8 cellular contexts compared by ENCODE assay signal in the genomic region with DNA sequence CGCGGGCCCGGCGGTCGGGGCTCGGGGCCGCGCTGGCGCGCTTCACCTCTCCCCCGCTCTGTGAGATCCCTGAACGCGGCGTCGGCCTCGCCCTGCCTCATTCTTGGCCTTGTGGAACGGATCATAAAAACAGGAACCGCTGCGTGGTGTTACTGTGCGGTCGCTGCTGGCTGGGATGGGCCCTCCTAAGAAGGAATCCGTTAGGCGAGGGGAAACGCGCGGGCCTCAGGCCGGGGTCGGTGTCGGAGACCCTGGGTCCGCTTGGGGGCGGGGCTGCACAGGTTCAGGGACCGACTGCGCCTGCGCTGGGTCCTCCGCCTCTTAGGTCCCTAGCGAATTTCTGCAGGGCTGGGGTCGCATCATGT. TPM values are rescaled to one million over a fixed set of nuclear protein-coding genes. Genes with fewer than 3 reads are reported as not detected.
DNase-seq lines count a peak whose midpoint lies in the region; FAIRE-seq and TF ChIP-seq lines count a peak whose summit lies in the region.

No MANE protein-coding gene starts in this region.

- CTCF ChIA-PET in HEK293 (lab: Yijun Ruan, JAX): interaction anchor here (0.8 kb wide), 1 partner anchor 10 kb away, joined by 4 read pairs; no protein-coding TSS in a partner anchor

- no peak for FAIRE-seq in urothelium cell line (lab: Jason Lieb, UNC)

- H3K4me3 ChIP-seq in HEK293 (ENCODE audit: low read depth, low read length): peak overlapping the region; percentile 98
- H3K4me3 ChIP-seq in right atrium auricular region: peak overlapping the region; percentile 74 to 86

- H3K9me3 ChIP-seq in ES-I3 (ENCODE audit: control insufficient read depth, insufficient read depth, low read length) (no peaks in the 10 kb centered on the region), HEK293 (ENCODE audit: control insufficient read depth, insufficient read depth, low read depth, low read length) (no peaks in the 10 kb centered on the region), right atrium auricular region (no peaks in the 10 kb centered on the region)

- H3K27ac ChIP-seq in HEK293 (ENCODE audit: extremely low read depth, low read depth, low read length) (peak overlapping the region; percentile 86), right atrium auricular region (peak overlapping the region; percentile 82 to 91)

- POLR2A ChIA-PET in HEK293 (lab: Yijun Ruan, JAX): no interaction called here

- no peaks in the 10 kb centered on the region for H3K4me1 ChIP-seq in ES-I3 (ENCODE audit: insufficient read depth, low read length)
- peaks cover 8% of the 10 kb centered on the region; the same call in 1 of the 2 replicates for H3K4me1 ChIP-seq in HEK293 (ENCODE audit: control insufficient read depth, insufficient read depth, low read length)
- H3K4me1 ChIP-seq in right atrium auricular region: peaks cover 0 to 11% of the 10 kb centered on the region in 2 donors

- H3K36me3 ChIP-seq in ES-I3 (ENCODE audit: insufficient read depth, low read length): 0 out of 2 replicates have a peak, but pooled peaks cover 12% of the 10 kb centered on the region
- peaks cover 38 to 41% of the 10 kb centered on the region in 2 experiments for H3K36me3 ChIP-seq in HEK293 (ENCODE audit: control insufficient read depth in 2 of 2, insufficient read depth in 1 of 2, low read length in 2 of 2)
- no peaks in the 10 kb centered on the region for H3K36me3 ChIP-seq in right atrium auricular region

- H3K9ac ChIP-seq in ES-I3 (ENCODE audit: low read depth, low read length): peak overlapping the region; percentile 78

- H3K27me3 ChIP-seq in right atrium auricular region: no peaks in the 10 kb centered on the region

- TF ChIP-seq CTCF in HEK293 (tag by site-specific recombination; IDR thresholded peaks at IDR 0.05) (no peak), right atrium auricular region (IDR thresholded peaks at IDR 0.05) (no peak)

- DNase-seq in NAMALWA (ENCODE audit: low spot score) (peak; percentile 84), T-helper 1 cell (peak; percentile 58 to 80 (median 73)), amygdala (lab: John Stamatoyannopoulos, UW) (peak in 49 of 56 donors; percentile 10 to 81 (median 49)), right atrium auricular region (ENCODE audit: low spot score) (peak; percentile 68), putamen (ENCODE audit: low spot score) (peak; percentile 49), urothelium cell line (ENCODE audit: low spot score) (peak; percentile 73)

TF ChIP-seq in HEK293, 187 proteins besides CTCF, POLR2A, EP300 and RAD21:
- TF ChIP-seq ZNF10 (tag by site-specific recombination; IDR thresholded peaks at IDR 0.05): 0 out of 2 replicates have a peak, but pooled peaks have one; percentile 24
- TF ChIP-seq ZNF501 (tag by site-specific recombination; IDR thresholded peaks at IDR 0.05): 0 out of 2 replicates have a peak, but pooled peaks have one; percentile 3
- no peak for TF ChIP-seq ZNF394 (tag by site-specific recombination; IDR thresholded peaks at IDR 0.05; ENCODE audit: borderline replicate concordance)
- TF ChIP-seq, protein P1, sequence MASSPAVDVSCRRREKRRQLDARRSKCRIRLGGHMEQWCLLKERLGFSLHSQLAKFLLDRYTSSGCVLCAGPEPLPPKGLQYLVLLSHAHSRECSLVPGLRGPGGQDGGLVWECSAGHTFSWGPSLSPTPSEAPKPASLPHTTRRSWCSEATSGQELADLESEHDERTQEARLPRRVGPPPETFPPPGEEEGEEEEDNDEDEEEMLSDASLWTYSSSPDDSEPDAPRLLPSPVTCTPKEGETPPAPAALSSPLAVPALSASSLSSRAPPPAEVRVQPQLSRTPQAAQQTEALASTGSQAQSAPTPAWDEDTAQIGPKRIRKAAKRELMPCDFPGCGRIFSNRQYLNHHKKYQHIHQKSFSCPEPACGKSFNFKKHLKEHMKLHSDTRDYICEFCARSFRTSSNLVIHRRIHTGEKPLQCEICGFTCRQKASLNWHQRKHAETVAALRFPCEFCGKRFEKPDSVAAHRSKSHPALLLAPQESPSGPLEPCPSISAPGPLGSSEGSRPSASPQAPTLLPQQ (tag by site-specific recombination; IDR thresholded peaks at IDR 0.05): 0 out of 2 replicates have a peak, but pooled peaks have one; percentile 24
- TF ChIP-seq, protein P2, sequence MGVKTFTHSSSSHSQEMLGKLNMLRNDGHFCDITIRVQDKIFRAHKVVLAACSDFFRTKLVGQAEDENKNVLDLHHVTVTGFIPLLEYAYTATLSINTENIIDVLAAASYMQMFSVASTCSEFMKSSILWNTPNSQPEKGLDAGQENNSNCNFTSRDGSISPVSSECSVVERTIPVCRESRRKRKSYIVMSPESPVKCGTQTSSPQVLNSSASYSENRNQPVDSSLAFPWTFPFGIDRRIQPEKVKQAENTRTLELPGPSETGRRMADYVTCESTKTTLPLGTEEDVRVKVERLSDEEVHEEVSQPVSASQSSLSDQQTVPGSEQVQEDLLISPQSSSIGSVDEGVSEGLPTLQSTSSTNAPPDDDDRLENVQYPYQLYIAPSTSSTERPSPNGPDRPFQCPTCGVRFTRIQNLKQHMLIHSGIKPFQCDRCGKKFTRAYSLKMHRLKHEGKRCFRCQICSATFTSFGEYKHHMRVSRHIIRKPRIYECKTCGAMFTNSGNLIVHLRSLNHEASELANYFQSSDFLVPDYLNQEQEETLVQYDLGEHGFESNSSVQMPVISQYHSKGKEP (tag by site-specific recombination; IDR thresholded peaks at IDR 0.05): no peak
- peak; percentile 71 for TF ChIP-seq ZNF335 (tag by site-specific recombination; conservative IDR thresholded peaks at IDR 0.05)
- TF ChIP-seq ZNF561 (tag by site-specific recombination; IDR thresholded peaks at IDR 0.05; ENCODE audit: borderline replicate concordance): peak; percentile 75; the same call in 1 of the 2 replicates
- no peak for TF ChIP-seq ZNF302 (tag by site-specific recombination; IDR thresholded peaks at IDR 0.05; ENCODE audit: low read depth)
- TF ChIP-seq ZBTB48 (tag by site-specific recombination; IDR thresholded peaks at IDR 0.05): peak; percentile 84
- TF ChIP-seq ZNF341 (tag by site-specific recombination; IDR thresholded peaks at IDR 0.05; ENCODE audit: low read depth): 0 out of 2 replicates have a peak, but pooled peaks have one; percentile 2
- peak; percentile 79 for TF ChIP-seq KLF9 (tag by site-specific recombination; IDR thresholded peaks at IDR 0.05; ENCODE audit: low read depth)
- TF ChIP-seq ZNF660 (tag by site-specific recombination; IDR thresholded peaks at IDR 0.05): 0 out of 2 replicates have a peak, but pooled peaks have one; percentile 22
- TF ChIP-seq, protein P3, sequence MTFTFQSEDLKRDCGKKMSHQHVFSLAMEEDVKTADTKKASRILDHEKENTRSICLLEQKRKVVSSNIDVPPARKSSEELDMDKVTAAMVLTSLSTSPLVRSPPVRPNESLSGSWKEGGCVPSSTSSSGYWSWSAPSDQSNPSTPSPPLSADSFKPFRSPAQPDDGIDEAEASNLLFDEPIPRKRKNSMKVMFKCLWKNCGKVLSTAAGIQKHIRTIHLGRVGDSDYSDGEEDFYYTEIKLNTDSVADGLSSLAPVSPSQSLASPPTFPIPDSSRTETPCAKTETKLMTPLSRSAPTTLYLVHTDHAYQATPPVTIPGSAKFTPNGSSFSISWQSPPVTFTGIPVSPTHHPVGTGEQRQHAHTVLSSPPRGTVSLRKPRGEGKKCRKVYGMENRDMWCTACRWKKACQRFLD (tag by site-specific recombination; IDR thresholded peaks at IDR 0.05): no peak
- TF ChIP-seq ZNF621 (tag by site-specific recombination; IDR thresholded peaks at IDR 0.05): no peak
- TF ChIP-seq, protein P4, sequence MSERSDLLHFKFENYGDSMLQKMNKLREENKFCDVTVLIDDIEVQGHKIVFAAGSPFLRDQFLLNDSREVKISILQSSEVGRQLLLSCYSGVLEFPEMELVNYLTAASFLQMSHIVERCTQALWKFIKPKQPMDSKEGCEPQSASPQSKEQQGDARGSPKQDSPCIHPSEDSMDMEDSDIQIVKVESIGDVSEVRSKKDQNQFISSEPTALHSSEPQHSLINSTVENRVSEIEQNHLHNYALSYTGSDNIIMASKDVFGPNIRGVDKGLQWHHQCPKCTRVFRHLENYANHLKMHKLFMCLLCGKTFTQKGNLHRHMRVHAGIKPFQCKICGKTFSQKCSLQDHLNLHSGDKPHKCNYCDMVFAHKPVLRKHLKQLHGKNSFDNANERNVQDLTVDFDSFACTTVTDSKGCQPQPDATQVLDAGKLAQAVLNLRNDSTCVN (tag by site-specific recombination; optimal IDR thresholded peaks at IDR 0.05): peak; percentile 74
- TF ChIP-seq, protein P5, sequence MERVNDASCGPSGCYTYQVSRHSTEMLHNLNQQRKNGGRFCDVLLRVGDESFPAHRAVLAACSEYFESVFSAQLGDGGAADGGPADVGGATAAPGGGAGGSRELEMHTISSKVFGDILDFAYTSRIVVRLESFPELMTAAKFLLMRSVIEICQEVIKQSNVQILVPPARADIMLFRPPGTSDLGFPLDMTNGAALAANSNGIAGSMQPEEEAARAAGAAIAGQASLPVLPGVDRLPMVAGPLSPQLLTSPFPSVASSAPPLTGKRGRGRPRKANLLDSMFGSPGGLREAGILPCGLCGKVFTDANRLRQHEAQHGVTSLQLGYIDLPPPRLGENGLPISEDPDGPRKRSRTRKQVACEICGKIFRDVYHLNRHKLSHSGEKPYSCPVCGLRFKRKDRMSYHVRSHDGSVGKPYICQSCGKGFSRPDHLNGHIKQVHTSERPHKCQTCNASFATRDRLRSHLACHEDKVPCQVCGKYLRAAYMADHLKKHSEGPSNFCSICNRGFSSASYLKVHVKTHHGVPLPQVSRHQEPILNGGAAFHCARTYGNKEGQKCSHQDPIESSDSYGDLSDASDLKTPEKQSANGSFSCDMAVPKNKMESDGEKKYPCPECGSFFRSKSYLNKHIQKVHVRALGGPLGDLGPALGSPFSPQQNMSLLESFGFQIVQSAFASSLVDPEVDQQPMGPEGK (tag by site-specific recombination; IDR thresholded peaks at IDR 0.05): peak; percentile 42; the same call in 1 of the 2 replicates
- peak; percentile 60; the same call in 1 of the 2 replicates for TF ChIP-seq BCL11B (tag by site-specific recombination; IDR thresholded peaks at IDR 0.05; ENCODE audit: low read depth)
- TF ChIP-seq ZNF776 (tag by site-specific recombination; IDR thresholded peaks at IDR 0.05; ENCODE audit: borderline replicate concordance): no peak

RNA-seq across cellular contexts. Expression of a gene that starts 0.4 kb away (rescaled TPM):
- total RNA-seq in right atrium auricular region: 1 to 10 TPM; 4.7 to 7.0 TPM

RNA-seq across cellular contexts. Expression of a gene that starts 5.2 kb away (rescaled TPM):
- total RNA-seq in right atrium auricular region: 10 to 100 TPM; 28.3 to 61.3 TPM

RNA-seq across cellular contexts. Expression of a gene that starts 49.7 kb away (rescaled TPM):
- total RNA-seq in right atrium auricular region: 1 to 10 TPM; 6.5 to 7.3 TPM

Comparison
In these comparisons a context has a peak if more than half of its experiments do, and no peak if none do; other contexts are left out.
1. Peak in every context shown above with its lines: DNase-seq, H3K4me3 ChIP-seq and H3K27ac ChIP-seq.